ENCODE assay signal across 13 cellular contexts in the genomic region with DNA sequence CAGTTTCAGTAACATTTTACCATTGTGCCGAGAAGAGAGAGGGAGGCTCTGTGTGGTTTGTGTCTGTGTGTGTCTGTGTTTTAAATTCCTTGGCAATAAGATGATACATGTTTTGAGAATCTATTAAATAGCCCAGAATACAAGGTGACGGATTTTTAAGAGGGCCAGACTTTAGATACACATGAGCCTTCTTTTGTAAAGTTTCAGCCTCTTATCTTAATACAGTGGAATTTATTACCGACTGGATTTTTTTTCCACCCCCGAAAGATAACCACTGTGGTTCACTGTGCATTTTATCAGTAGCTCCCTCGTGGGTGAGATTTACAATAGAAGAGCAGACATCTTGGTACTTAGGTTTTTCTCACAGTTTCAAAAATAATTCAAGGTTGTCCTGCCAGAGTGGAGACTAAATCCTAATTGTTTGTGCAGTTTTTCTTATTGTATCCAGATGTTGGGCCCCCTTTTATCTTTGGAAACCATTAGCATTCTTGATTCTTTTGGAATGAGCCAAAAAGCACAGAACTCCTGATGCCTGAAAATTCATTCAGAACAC. TPM values are rescaled to one million over a fixed set of nuclear protein-coding genes. Genes with fewer than 3 reads are reported as not detected.
DNase-seq lines count a peak whose midpoint lies in the region; ATAC-seq and TF ChIP-seq lines count a peak whose summit lies in the region.
"Had no signal": no experiment of that assay in that cellular context is flagged by ENCODE, and none has a peak within 500 bp of the region (broad histone marks: within the 10 kb centered on the region; RNA-seq: fewer than 3 reads in every experiment).

No MANE protein-coding gene starts in this region.

- H3K79me2 ChIP-seq in OCI-LY3 (ENCODE audit: low read length): peaks cover 100% of the 10 kb centered on the region
- peaks cover 5% of the 10 kb centered on the region for H3K79me2 ChIP-seq in osteoblast (ENCODE audit: insufficient read depth, low read length)

- TF ChIP-seq CTCF in OCI-LY3 (IDR thresholded peaks at IDR 0.05; ENCODE audit: low read depth, low read length) (no peak), chondrocyte (IDR thresholded peaks at IDR 0.05) (no peak), osteoblast (IDR thresholded peaks at IDR 0.05; ENCODE audit: extremely low read depth, low read depth, low read length) (no peak)

- H3K4me1 Mint-ChIP-seq in chondrocyte (ENCODE audit: low read depth): peaks cover 53% of the 10 kb centered on the region

- H3K27ac ChIP-seq in OCI-LY3 (ENCODE audit: low read length) (peak overlapping the region; percentile 5), osteoblast (ENCODE audit: low read depth, low read length) (peak overlapping the region; percentile 84)
- H3K27ac ChIP-seq: HL-60, VCaP had no signal

- H4K20me1 ChIP-seq in OCI-LY3 (ENCODE audit: insufficient read depth, low read length): peaks cover 87% of the 10 kb centered on the region
- H4K20me1 ChIP-seq in osteoblast (ENCODE audit: insufficient read depth, low read length): no peaks in the 10 kb centered on the region

- H2AFZ ChIP-seq in OCI-LY3 (ENCODE audit: low read depth, low read length) (no peak overlapping the region), osteoblast (ENCODE audit: low read length) (no peak overlapping the region)

- no peak overlapping the region for H3K4me2 ChIP-seq in OCI-LY3 (ENCODE audit: low read length)
- peak overlapping the region; percentile 53 for H3K4me2 ChIP-seq in osteoblast (ENCODE audit: insufficient read depth, low read length)

- H3K36me3 Mint-ChIP-seq in chondrocyte (ENCODE audit: low read depth): peaks cover 2% of the 10 kb centered on the region

- H3K9me3 ChIP-seq in OCI-LY3 (ENCODE audit: insufficient read depth, low read length) (no peaks in the 10 kb centered on the region), osteoblast (ENCODE audit: low read depth, low read length) (no peaks in the 10 kb centered on the region)

- H3K4me3 Mint-ChIP-seq in chondrocyte (ENCODE audit: unreplicated experiment): no peak overlapping the region

- no peaks in the 10 kb centered on the region for H3K27me3 Mint-ChIP-seq in chondrocyte (ENCODE audit: low read depth)

- peaks cover 21% of the 10 kb centered on the region for H3K4me1 ChIP-seq in OCI-LY3 (ENCODE audit: low read length)
- H3K4me1 ChIP-seq in osteoblast (ENCODE audit: insufficient read depth, low read length): peaks cover 58% of the 10 kb centered on the region

- DNase-seq in EH (ENCODE audit: low read depth): peak; percentile 79
- DNase-seq in chondrocyte (ENCODE audit: low spot score): no peak
- no peak for DNase-seq in osteoblast (ENCODE audit: insufficient read length, low spot score, missing footprints)
- DNase-seq in GOT3 (lab: John Stamatoyannopoulos, UW): no peak
- DNase-seq in T1000 (lab: John Stamatoyannopoulos, UW): no peak
- no peak for DNase-seq in activated CD4-positive, CD25-positive, alpha-beta regulatory T cell (lab: John Stamatoyannopoulos, UW)
- DNase-seq: effector CD8-positive, alpha-beta T cell; NCI-H1105 had no signal

- H3K9ac ChIP-seq in OCI-LY3 (ENCODE audit: low read length): no peak overlapping the region

- H3K4me3 ChIP-seq in OCI-LY3 (ENCODE audit: low read length) (no peak overlapping the region), osteoblast (ENCODE audit: insufficient read depth, low read length) (no peak overlapping the region)
- H3K4me3 ChIP-seq: GM12878 had no signal

- no peaks in the 10 kb centered on the region for H3K27me3 ChIP-seq in OCI-LY3 (ENCODE audit: low read depth, low read length)
- no peaks in the 10 kb centered on the region for H3K27me3 ChIP-seq in osteoblast (ENCODE audit: insufficient read depth, low read length)

- H3K27ac Mint-ChIP-seq in chondrocyte (ENCODE audit: unreplicated experiment): peak overlapping the region; percentile 82

- ATAC-seq in GM18502 (IDR thresholded peaks at IDR 0.05; ENCODE audit: poor library complexity, unreplicated experiment): no peak
- ATAC-seq: GM12878 had no signal

- H3K36me3 ChIP-seq in OCI-LY3 (replicated peaks; ENCODE audit: low read depth, low read length) (peaks cover 71% of the 10 kb centered on the region), osteoblast (ENCODE audit: insufficient read depth, low read length) (no peaks in the 10 kb centered on the region)

- H3K9me3 Mint-ChIP-seq in chondrocyte (ENCODE audit: low read depth): no peaks in the 10 kb centered on the region

RNA-seq across cellular contexts. Expression of gene STK4, which starts 49.9 kb away (rescaled TPM):
- total RNA-seq in chondrocyte (21.7 to 24.2 TPM (median 23.4 TPM) in 3 replicates), osteoblast (33.3 and 33.7 TPM in 2 replicates)

RNA-seq across cellular contexts. Expression of gene TOMM34, which starts 56.0 kb away (rescaled TPM):
- total RNA-seq in chondrocyte: 16.2 to 18.8 TPM (median 16.4 TPM) in 3 replicates
- total RNA-seq in osteoblast: 16.3 and 18.3 TPM in 2 replicates
